ENCODE assay signal across 13 cellular contexts in the genomic region with DNA sequence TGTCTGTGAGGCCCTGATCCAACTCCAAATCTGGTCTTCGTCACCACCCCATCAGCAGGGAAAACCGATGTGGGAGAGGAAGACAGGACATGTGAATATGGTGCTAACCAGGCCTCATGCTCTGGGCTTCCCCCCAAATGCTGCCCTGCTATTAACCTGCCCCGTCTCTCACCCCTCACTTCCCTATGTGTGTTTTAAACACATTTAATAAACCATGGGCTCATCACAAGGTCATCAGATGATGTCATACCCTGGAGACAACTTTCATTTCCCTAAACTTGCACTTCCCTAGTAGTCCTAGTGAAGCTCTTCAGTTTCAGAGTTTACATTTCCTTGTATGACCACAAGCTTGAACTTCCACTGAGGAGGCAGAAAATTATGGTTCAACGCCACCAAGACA. TPM values are rescaled to one million over a fixed set of nuclear protein-coding genes. Genes with fewer than 3 reads are reported as not detected.
A peak's percentile ranks its signal among the peaks of the same experiment; 100 is the strongest.
DNase-seq lines count a peak whose midpoint lies in the region; ATAC-seq, FAIRE-seq and TF ChIP-seq lines count a peak whose summit lies in the region.
"Had no signal": no experiment of that assay in that cellular context is flagged by ENCODE, and none has a peak within 500 bp of the region (broad histone marks: within the 10 kb centered on the region; RNA-seq: fewer than 3 reads in every experiment).

No MANE protein-coding gene starts in this region.

- CTCF ChIA-PET in GM12878 (lab: Yijun Ruan, JAX) = interaction anchor here (0.6 to 2.0 kb wide), 2 partner anchors 9 to 431 kb away, joined by 3 to 16 read pairs; no protein-coding TSS in a partner anchor
- CTCF ChIA-PET in SK-N-SH (lab: Yijun Ruan, JAX) = interaction anchor here (1.4 to 2.1 kb wide), 3 partner anchors 8 to 432 kb away, joined by 4 to 6 read pairs (median 4); no protein-coding TSS in a partner anchor

- H3K27ac ChIP-seq in GM12878 (ENCODE audit: control insufficient read depth, insufficient read depth) (no peak overlapping the region), SK-N-SH (ENCODE audit: low read depth in 2 of 2, low read length in 1 of 2) (no peak overlapping the region)

- in situ Hi-C loops in GM12878 (cut with MboI) = no loop called here

- no peaks in the 10 kb centered on the region for H3K36me3 ChIP-seq in GM12878 (ENCODE audit: control insufficient read depth in 2 of 2, insufficient read depth in 2 of 2, low read length in 1 of 2)
- no peaks in the 10 kb centered on the region for H3K36me3 ChIP-seq in SK-N-SH (replicated peaks in 1 of 2; ENCODE audit: control insufficient read depth in 1 of 2, insufficient read depth in 2 of 2, low read length in 1 of 2)

- H3K4me3 ChIP-seq in GM12878 = no peak overlapping the region
- H3K4me3 ChIP-seq in SK-N-SH (ENCODE audit: low read depth in 2 of 2, low read length in 1 of 2) = no peak overlapping the region

- FAIRE-seq in GM12891 (lab: Jason Lieb, UNC) = no peak
- no peak for FAIRE-seq in GM12878 (lab: Jason Lieb, UNC)

- no peaks in the 10 kb centered on the region for H3K79me2 ChIP-seq in GM12878 (ENCODE audit: control insufficient read depth, insufficient read depth, low read length)
- H3K79me2 ChIP-seq in SK-N-SH (ENCODE audit: insufficient read depth) = no peaks in the 10 kb centered on the region

- TF ChIP-seq CTCF in GM12878 (IDR thresholded peaks at IDR 0.05 in 2 of 3, conservative IDR thresholded peaks at IDR 0.05 in 1 of 3; ENCODE audit: control insufficient read depth in 2 of 3, extremely low read depth in 1 of 3, insufficient read depth in 1 of 3, low read depth in 3 of 3, low read length in 3 of 3) (no peak), SK-N-SH (IDR thresholded peaks at IDR 0.05) (no peak)

- DNase-seq in GM12891 (ENCODE audit: insufficient read length, low spot score) = no peak
- DNase-seq in GM12878 (ENCODE audit: low read depth, low spot score) = peak; percentile 7
- peak; percentile 41 for DNase-seq in mucosa of gallbladder (ENCODE audit: low spot score)
- no peak for DNase-seq in SK-N-SH
- no peak for DNase-seq in LoVo (ENCODE audit: low spot score)
- DNase-seq in hepatic stellate cell (ENCODE audit: low spot score) = no peak
- no peak for DNase-seq in NCI-H1694 treated with DMSO at 0.1 percent for 48 hours (lab: John Stamatoyannopoulos, UW)
- DNase-seq: activated gamma-delta T cell, H9, KG1 had no signal

- H3K27me3 ChIP-seq in GM12878 (replicated peaks in 1 of 2; ENCODE audit: control insufficient read depth in 2 of 2, insufficient read depth in 2 of 2, low read length in 1 of 2) (no peaks in the 10 kb centered on the region; a peak in 1 of 4 replicates), SK-N-SH (ENCODE audit: insufficient read depth) (no peaks in the 10 kb centered on the region)

- RAD21 ChIA-PET in GM12878 (lab: Charles Lee; ENCODE audit: unreplicated experiment) = no interaction called here

- 18% methylated on average over 4 of the region's 4 CpGs for WGBS in GM12878 (ENCODE audit: insufficient coverage, insufficient replicate concordance, low lambda C conversion rate, missing lambda C conversion rate)
- WGBS in SK-N-SH (ENCODE audit: low lambda C conversion rate) = 58% methylated on average over 4 of the region's 4 CpGs

- ATAC-seq in HG03565 (IDR thresholded peaks at IDR 0.05; ENCODE audit: unreplicated experiment) (peak; percentile 59), GM12878 (peak; percentile 65)

- no peak overlapping the region for H3K9ac ChIP-seq in GM12878 (ENCODE audit: control insufficient read depth, insufficient read depth, low read length)
- no peak overlapping the region for H3K9ac ChIP-seq in SK-N-SH

- H3F3A ChIP-seq in SK-N-SH (replicated peaks; ENCODE audit: insufficient read depth) = no peaks in the 10 kb centered on the region

- no peaks in the 10 kb centered on the region for H3K9me2 ChIP-seq in SK-N-SH

- TF ChIP-seq EP300 in GM12878 (IDR thresholded peaks at IDR 0.05; ENCODE audit: borderline replicate concordance in 1 of 2, control insufficient read depth in 1 of 2, low read depth in 2 of 2, low read length in 2 of 2) = no peak
- TF ChIP-seq EP300 in SK-N-SH (IDR thresholded peaks at IDR 0.05; ENCODE audit: borderline replicate concordance in 1 of 2, low read depth in 1 of 2, low read length in 1 of 2) = no peak

- H3K4me1 ChIP-seq in GM12878 (ENCODE audit: control insufficient read depth, insufficient read depth, low read length) (no peaks in the 10 kb centered on the region), SK-N-SH (ENCODE audit: control insufficient read depth in 1 of 2, insufficient read depth in 2 of 2, low read depth in 1 of 2, low read length in 1 of 2) (no peaks in the 10 kb centered on the region; a peak in 1 of 4 replicates)

- H3K9me3 ChIP-seq in GM12878 (replicated peaks; ENCODE audit: control insufficient read depth, insufficient read depth, low read length) = no peaks in the 10 kb centered on the region
- no peaks in the 10 kb centered on the region for H3K9me3 ChIP-seq in SK-N-SH

- intact Hi-C loops in GM12878 (cut with micrococcal nuclease; ENCODE audit: unreplicated experiment) = no loop called here

- SMC1A ChIA-PET in GM12878 (lab: Charles Lee; ENCODE audit: uncharacterized antibody, unreplicated experiment) = no interaction called here

- H4K20me1 ChIP-seq in GM12878 (ENCODE audit: control insufficient read depth, insufficient read depth) (no peaks in the 10 kb centered on the region), SK-N-SH (ENCODE audit: insufficient read depth) (no peaks in the 10 kb centered on the region)

- H2AFZ ChIP-seq in GM12878 (ENCODE audit: control insufficient read depth, low read depth, low read length) (no peak overlapping the region), SK-N-SH (ENCODE audit: low read depth) (no peak overlapping the region)

- TF ChIP-seq POLR2A in GM12891 (IDR thresholded peaks at IDR 0.05; ENCODE audit: low read depth, low read length) (no peak), GM12878 (IDR thresholded peaks at IDR 0.05; ENCODE audit: low read depth, low read length) (no peak)

- TF ChIP-seq RAD21 in GM12878 (IDR thresholded peaks at IDR 0.05; ENCODE audit: insufficient read depth, low read depth, low read length) (no peak), SK-N-SH (IDR thresholded peaks at IDR 0.05; ENCODE audit: low read length) (no peak)

- H3K4me2 ChIP-seq in GM12878 (ENCODE audit: control insufficient read depth, insufficient read depth) = no peak overlapping the region
- no peak overlapping the region for H3K4me2 ChIP-seq in SK-N-SH

- BruUV-seq in GM12878 (replicated peaks; lab: Mats Ljungman, UMichigan) = no TSS peak

- POLR2A ChIA-PET in GM12878 (lab: Charles Lee) = no interaction called here
- POLR2A ChIA-PET in SK-N-SH (lab: Yijun Ruan, JAX) = no interaction called here

TF ChIP-seq in GM12891, 5 proteins besides CTCF, POLR2A, EP300 and RAD21:
- TF ChIP-seq SPI1 (IDR thresholded peaks at IDR 0.05; ENCODE audit: low read depth, low read length) (peak; percentile 80), POU2F2 (IDR thresholded peaks at IDR 0.05; ENCODE audit: low read depth, low read length) (no peak), POLR2AphosphoS5 (IDR thresholded peaks at IDR 0.05; ENCODE audit: low read depth, low read length) (no peak)
TF ChIP-seq in GM12891: peak in this region for 1.

TF ChIP-seq in GM12878, 131 proteins besides CTCF, POLR2A, EP300 and RAD21 (continues in another document):
- no peak for TF ChIP-seq SMAD5 (IDR thresholded peaks at IDR 0.05; ENCODE audit: low read depth)
- TF ChIP-seq IKZF2 (IDR thresholded peaks at IDR 0.05) = peak; percentile 44 to 59; a peak in 2 of 4 replicates
- no peak for TF ChIP-seq MYB (IDR thresholded peaks at IDR 0.05; ENCODE audit: borderline replicate concordance, low read depth, low read length)
- peak; percentile 68; the same call in 1 of the 2 replicates for TF ChIP-seq IKZF1 (conservative IDR thresholded peaks at IDR 0.05)
- no peak for TF ChIP-seq ZNF274 (IDR thresholded peaks at IDR 0.05; ENCODE audit: insufficient read depth, insufficient read length)
- TF ChIP-seq SIN3A (IDR thresholded peaks at IDR 0.05; ENCODE audit: low read depth, low read length) = no peak

TF ChIP-seq in SK-N-SH, 30 proteins besides CTCF, POLR2A, EP300 and RAD21 (continues in another document):
- TF ChIP-seq FOXM1 (IDR thresholded peaks at IDR 0.05; ENCODE audit: low read depth) = no peak
- TF ChIP-seq NRF1 (IDR thresholded peaks at IDR 0.05; ENCODE audit: low read depth, low read length) = no peak
- no peak for TF ChIP-seq JUND (IDR thresholded peaks at IDR 0.05)
- TF ChIP-seq EZH2phosphoT487 (IDR thresholded peaks at IDR 0.05; ENCODE audit: borderline replicate concordance, low read depth) = no peak
- TF ChIP-seq RFX5 (IDR thresholded peaks at IDR 0.05; ENCODE audit: low read length) = no peak
- no peak for TF ChIP-seq GATA2 (CRISPR knock-in tag; IDR thresholded peaks at IDR 0.05)
- TF ChIP-seq ELF1 (IDR thresholded peaks at IDR 0.05) = no peak

RNA-seq across cellular contexts. Expression of a gene that starts 49.9 kb away (rescaled TPM):
- not detected for polyA plus RNA-seq in GM12891 (2012; ENCODE audit: low read depth, missing spikeins)
- total RNA-seq in GM12878 (2013; cell fraction: nucleolus; rRNA removed) = not detected in 2 replicates
- total RNA-seq in GM12878 (2014; rRNA removed) (not detected in 2 replicates), GM12878 (2014; rRNA removed; fragmentation: Illumina TruSeq; extraction: Trizol) (not detected in 2 replicates), GM12878 (2021) (not detected in 2 replicates), mucosa of gallbladder (0.09 TPM)
- not detected for polyA plus RNA-seq in GM12878 (2011; ENCODE audit: low read depth)
- polyA plus RNA-seq in GM12878 (2011; rRNA removed) (0.07 and 0.08 TPM in 2 replicates), GM12878 (2014; fragmentation: Illumina TruSeq; extraction: Trizol) (not detected in 2 replicates), GM12878 (2014; fragmentation: Nextera tagmentation; extraction: Ambion mirVana) (under 1 TPM in 1 of 2 experiments, not detected in 1; 0.05 TPM), GM12878 (2014; rRNA removed) (not detected in 2 replicates), GM12878 (2016; fragmentation: Nextera tagmentation; extraction: Ambion mirVana) (not detected), SK-N-SH (2012; rRNA removed) (not detected in 2 replicates)
- 0.07 and 0.13 TPM in 2 replicates for polyA plus RNA-seq in GM12878 (2011; cell fraction: cytosol; rRNA removed)
- polyA plus RNA-seq in GM12878 (2011; cell fraction: nucleus; rRNA removed) = 0.06 and 0.10 TPM in 2 replicates
- not detected in 2 replicates for polyA plus RNA-seq in GM12878 (2012)
- polyA minus RNA-seq in GM12878 (2011; rRNA and poly(A)+ RNA removed) = 0.29 and 0.46 TPM in 2 replicates
- polyA minus RNA-seq in GM12878 (2011; cell fraction: cytosol; rRNA and poly(A)+ RNA removed) = not detected in 2 replicates
- polyA minus RNA-seq in GM12878 (2011; cell fraction: nucleus; rRNA and poly(A)+ RNA removed) = 0.48 and 0.60 TPM in 2 replicates
- not detected in 2 replicates for polyA plus RNA-seq in SK-N-SH (2012; cell fraction: cytosol; rRNA removed)
- not detected in 2 replicates for polyA plus RNA-seq in SK-N-SH (2012; cell fraction: nucleus; rRNA removed)
- total RNA-seq: H9, myocyte, NCI-H460 had no signal

Comparison
In these comparisons a context has a peak if more than half of its experiments do, and no peak if none do; other contexts are left out.
1. DNase-seq: peak in GM12878 (single experiment) and mucosa of gallbladder (single experiment); none in GM12891 (single experiment), SK-N-SH (single experiment), LoVo (single experiment), hepatic stellate cell (single experiment) and NCI-H1694 treated with DMSO at 0.1 percent for 48 hours (single experiment).